Comparison of ENCODE assay signal across 8 cellular contexts in genomic region chr7:105521731-105522458, GRCh38. TPM values are rescaled to one million over a fixed set of nuclear protein-coding genes. Genes with fewer than 3 reads are reported as not detected.
DNase-seq lines count a peak whose midpoint lies in the region; ATAC-seq and TF ChIP-seq lines count a peak whose summit lies in the region.

Gene PUS7, minus strand, starts transcription at chr7:105522271. Its CDS starts 13,759 bp downstream, at chr7:105508512.

- peaks cover 3% of the 10 kb centered on the region; the same call in 1 of the 2 replicates for H3K36me3 ChIP-seq in Panc1 (ENCODE audit: control insufficient read depth, insufficient read depth, low read length)

- H3K27me3 Mint-ChIP-seq in activated T-helper 1 cell treated with anti-CD3 and anti-CD28 coated beads, Interleukin-12 subunit alpha, Interleukin-12 subunit beta, Interleukin-2, Interleukin-4 antibody, amounts not matched to agents 30 ng/mL and 10 ng/mL and 1 ng/mL, durations not matched to agents 14 hours and 24 hours and 36 hours (ENCODE audit: insufficient read depth): no peaks in the 10 kb centered on the region
- no peaks in the 10 kb centered on the region for H3K27me3 Mint-ChIP-seq in naive thymus-derived CD8-positive, alpha-beta T cell
- H3K27me3 Mint-ChIP-seq in stimulated activated naive B cell treated with anti-CD40 and anti-IgM and Interleukin-4, amounts not matched to agents 10 μg/mL and 1 μg/mL and 100 μg/mL, for 72 hours: no peaks in the 10 kb centered on the region

- in situ Hi-C loops in KBM-7 (cut with MboI; ENCODE audit: low pct_unique_long_range_greater_than_20kb, low sequenced_read_pairs) (no loop called here), Panc1 (cut with HindIII; ENCODE audit: low pct_unique_long_range_greater_than_20kb, low sequenced_read_pairs) (no loop called here)

- H3K4me1 ChIP-seq in Panc1 (ENCODE audit: control insufficient read depth, insufficient read depth, low read length): no peaks in the 10 kb centered on the region

- CTCF ChIA-PET in Panc1 (lab: Charles Lee): interaction anchor here (0.7 kb wide), 1 partner anchor 121 kb away, joined by 3 read pairs; no protein-coding TSS in a partner anchor

- no peaks in the 10 kb centered on the region for H3K27me3 ChIP-seq in Panc1 (ENCODE audit: control insufficient read depth, insufficient read depth, low read length)

- intact Hi-C loops in Panc1 (cut with micrococcal nuclease; ENCODE audit: unreplicated experiment): no loop called here
- intact Hi-C loops in activated T-helper 1 cell treated with anti-CD3 and anti-CD28 coated beads, Interleukin-12 subunit alpha, Interleukin-12 subunit beta, Interleukin-2, Interleukin-4 antibody, amounts not matched to agents 30 ng/mL and 10 ng/mL and 1 ng/mL, durations not matched to agents 14 hours and 24 hours and 36 hours (cut with micrococcal nuclease): loop anchor here (1.0 to 5.0 kb wide), 4 partner anchors 10 to 509 kb away; partner anchors contain the start of genes RINT1 and SRPK2

- H3K4me3 ChIP-seq in Panc1 (ENCODE audit: low read depth in 2 of 2, low read length in 2 of 2): peak within 1 kb of the TSS; percentile 86 to 93

- peaks cover 14% of the 10 kb centered on the region for H3K4me1 Mint-ChIP-seq in activated T-helper 1 cell treated with anti-CD3 and anti-CD28 coated beads, Interleukin-12 subunit alpha, Interleukin-12 subunit beta, Interleukin-2, Interleukin-4 antibody, amounts not matched to agents 30 ng/mL and 10 ng/mL and 1 ng/mL, durations not matched to agents 14 hours and 24 hours and 36 hours (ENCODE audit: low read depth)
- H3K4me1 Mint-ChIP-seq in naive thymus-derived CD8-positive, alpha-beta T cell: peaks cover 5 to 24% (median 12%) of the 10 kb centered on the region in 4 donors
- peaks cover 16 to 32% of the 10 kb centered on the region in 2 donors for H3K4me1 Mint-ChIP-seq in stimulated activated naive B cell treated with anti-CD40 and anti-IgM and Interleukin-4, amounts not matched to agents 10 μg/mL and 1 μg/mL and 100 μg/mL, for 72 hours

- POLR2A ChIA-PET in Panc1 (lab: Charles Lee): no interaction called here
- POLR2A ChIA-PET in naive thymus-derived CD8-positive, alpha-beta T cell (lab: Charles Lee): interaction anchor here (0.8 to 1.2 kb wide), 3 partner anchors 10 to 133 kb away, joined by 3 to 6 read pairs (median 4); partner anchors contain the start of genes RINT1 and SRPK2

- H3K36me3 Mint-ChIP-seq in activated T-helper 1 cell treated with anti-CD3 and anti-CD28 coated beads, Interleukin-12 subunit alpha, Interleukin-12 subunit beta, Interleukin-2, Interleukin-4 antibody, amounts not matched to agents 30 ng/mL and 10 ng/mL and 1 ng/mL, durations not matched to agents 14 hours and 24 hours and 36 hours (ENCODE audit: low read depth): peaks cover 8% of the 10 kb centered on the region
- no peaks in the 10 kb centered on the region for H3K36me3 Mint-ChIP-seq in naive thymus-derived CD8-positive, alpha-beta T cell
- peaks cover 7 to 15% of the 10 kb centered on the region in 2 donors for H3K36me3 Mint-ChIP-seq in stimulated activated naive B cell treated with anti-CD40 and anti-IgM and Interleukin-4, amounts not matched to agents 10 μg/mL and 1 μg/mL and 100 μg/mL, for 72 hours

- ATAC-seq in GM21717 (IDR thresholded peaks at IDR 0.05; ENCODE audit: unreplicated experiment): peak; percentile 85
- peak; percentile 97 for ATAC-seq in Panc1
- ATAC-seq in naive thymus-derived CD8-positive, alpha-beta T cell: peak; percentile 90 to 91
- peak; percentile 89 to 92 for ATAC-seq in stimulated activated naive B cell treated with anti-CD40 and anti-IgM and Interleukin-4, amounts not matched to agents 10 μg/mL and 1 μg/mL and 100 μg/mL, for 72 hours (replicated peaks)

- no peaks in the 10 kb centered on the region for H3K9me3 Mint-ChIP-seq in activated T-helper 1 cell treated with anti-CD3 and anti-CD28 coated beads, Interleukin-12 subunit alpha, Interleukin-12 subunit beta, Interleukin-2, Interleukin-4 antibody, amounts not matched to agents 30 ng/mL and 10 ng/mL and 1 ng/mL, durations not matched to agents 14 hours and 24 hours and 36 hours
- no peaks in the 10 kb centered on the region for H3K9me3 Mint-ChIP-seq in naive thymus-derived CD8-positive, alpha-beta T cell
- no peaks in the 10 kb centered on the region for H3K9me3 Mint-ChIP-seq in stimulated activated naive B cell treated with anti-CD40 and anti-IgM and Interleukin-4, amounts not matched to agents 10 μg/mL and 1 μg/mL and 100 μg/mL, for 72 hours

- no peaks in the 10 kb centered on the region for H3K9me3 ChIP-seq in Panc1 (ENCODE audit: control insufficient read depth, insufficient read depth, low read depth, low read length)

- H3K4me3 Mint-ChIP-seq in activated T-helper 1 cell treated with anti-CD3 and anti-CD28 coated beads, Interleukin-12 subunit alpha, Interleukin-12 subunit beta, Interleukin-2, Interleukin-4 antibody, amounts not matched to agents 30 ng/mL and 10 ng/mL and 1 ng/mL, durations not matched to agents 14 hours and 24 hours and 36 hours: peak within 1 kb of the TSS; percentile 98
- peak within 1 kb of the TSS; percentile 88 to 97 (median 95) for H3K4me3 Mint-ChIP-seq in naive thymus-derived CD8-positive, alpha-beta T cell
- peak within 1 kb of the TSS; percentile 98 to 99 for H3K4me3 Mint-ChIP-seq in stimulated activated naive B cell treated with anti-CD40 and anti-IgM and Interleukin-4, amounts not matched to agents 10 μg/mL and 1 μg/mL and 100 μg/mL, for 72 hours

- DNase-seq in DMS53 treated with DMSO at 0.1 percent for 48 hours (lab: John Stamatoyannopoulos, UW; ENCODE audit: unreplicated experiment) (peak; percentile 88), KBM-7 (peak; percentile 86), Panc1 (ENCODE audit: low read depth, low spot score) (peak; percentile 33), fibroblast of gingiva (ENCODE audit: low read depth) (peak; percentile 89)
- DNase-seq in activated T-helper 1 cell treated with anti-CD3 and anti-CD28 coated beads, Interleukin-12 subunit alpha, Interleukin-12 subunit beta, Interleukin-2, Interleukin-4 antibody, amounts not matched to agents 30 ng/mL and 10 ng/mL and 1 ng/mL, durations not matched to agents 14 hours and 24 hours and 36 hours (ENCODE audit: low spot score): peak; percentile 71
- DNase-seq in naive thymus-derived CD8-positive, alpha-beta T cell: peak; percentile 51 to 86 (median 70)
- DNase-seq in stimulated activated naive B cell treated with anti-CD40 and anti-IgM and Interleukin-4, amounts not matched to agents 10 μg/mL and 1 μg/mL and 100 μg/mL, for 72 hours: peak; percentile 73

- peak within 1 kb of the TSS; percentile 96 for H3K27ac Mint-ChIP-seq in activated T-helper 1 cell treated with anti-CD3 and anti-CD28 coated beads, Interleukin-12 subunit alpha, Interleukin-12 subunit beta, Interleukin-2, Interleukin-4 antibody, amounts not matched to agents 30 ng/mL and 10 ng/mL and 1 ng/mL, durations not matched to agents 14 hours and 24 hours and 36 hours
- H3K27ac Mint-ChIP-seq in naive thymus-derived CD8-positive, alpha-beta T cell: peak within 1 kb of the TSS; percentile 82 to 95 (median 90)
- H3K27ac Mint-ChIP-seq in stimulated activated naive B cell treated with anti-CD40 and anti-IgM and Interleukin-4, amounts not matched to agents 10 μg/mL and 1 μg/mL and 100 μg/mL, for 72 hours: peak within 1 kb of the TSS; percentile 96

- no peak for TF ChIP-seq CTCF in Panc1 (IDR thresholded peaks at IDR 0.05)

- BruUV-seq in Panc1 (replicated peaks; lab: Mats Ljungman, UMichigan): no TSS peak

- H3K27ac ChIP-seq in Panc1 (ENCODE audit: low read length): peak within 1 kb of the TSS; percentile 92

RNA-seq across cellular contexts. Expression of gene PUS7, which starts in this region (rescaled TPM):
- 30.7 TPM for total RNA-seq in Panc1 (2021; ENCODE audit: unreplicated experiment)
- polyA plus RNA-seq in Panc1 (2012; ENCODE audit: insufficient read length): 7.9 TPM
- 47.8 and 50.7 TPM in 2 replicates for total RNA-seq in activated T-helper 1 cell treated with anti-CD3 and anti-CD28 coated beads, Interleukin-12 subunit alpha, Interleukin-12 subunit beta, Interleukin-2, Interleukin-4 antibody, amounts not matched to agents 30 ng/mL and 10 ng/mL and 1 ng/mL, durations not matched to agents 14 hours and 24 hours and 36 hours
- 1 to 10 TPM; 6.5 to 7.3 TPM for total RNA-seq in naive thymus-derived CD8-positive, alpha-beta T cell
- 1 to 10 TPM; 5.3 to 7.2 (median 5.5) TPM for polyA plus RNA-seq in naive thymus-derived CD8-positive, alpha-beta T cell

Comparison
In these comparisons a context has a peak if more than half of its experiments do, and no peak if none do; other contexts are left out.
1. Peak in every context shown above with its lines: DNase-seq, ATAC-seq, H3K4me3 ChIP-seq and H3K27ac ChIP-seq.
2. DNase-seq: peak in every context shown above with its lines; median percentile 89 in fibroblast of gingiva; 88 in DMS53 treated with DMSO at 0.1 percent for 48 hours; 86 in KBM-7; 73 in stimulated activated naive B cell treated with anti-CD40 and anti-IgM and Interleukin-4, amounts not matched to agents 10 μg/mL and 1 μg/mL and 100 μg/mL, for 72 hours; 71 in activated T-helper 1 cell treated with anti-CD3 and anti-CD28 coated beads, Interleukin-12 subunit alpha, Interleukin-12 subunit beta, Interleukin-2, Interleukin-4 antibody, amounts not matched to agents 30 ng/mL and 10 ng/mL and 1 ng/mL, durations not matched to agents 14 hours and 24 hours and 36 hours; 70 in naive thymus-derived CD8-positive, alpha-beta T cell; 33 in Panc1.